ENCODE assay signal across 25 cellular contexts in the genomic region with DNA sequence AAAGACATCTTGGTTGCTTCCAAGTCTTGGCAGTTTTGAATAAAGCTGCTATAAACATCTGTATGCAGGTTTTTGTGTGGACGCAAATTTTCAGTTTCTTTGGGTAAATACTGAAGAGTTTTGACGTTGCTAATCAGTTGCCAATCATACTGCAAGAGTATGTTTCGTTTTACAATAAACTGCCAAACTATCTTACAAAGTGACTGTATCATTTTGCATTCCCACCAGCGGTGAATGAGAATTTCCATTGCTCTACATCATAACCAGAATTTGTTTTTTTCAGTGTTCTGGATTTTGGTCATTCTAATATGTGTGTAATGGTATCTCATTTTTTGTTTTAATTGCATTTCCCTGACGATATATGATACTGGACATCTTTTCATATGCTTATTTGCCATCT.
"Had no signal": no experiment of that assay in that cellular context is flagged by ENCODE, and none has a peak within 500 bp of the region (broad histone marks: within the 10 kb centered on the region; RNA-seq: fewer than 3 reads in every experiment).

No MANE protein-coding gene starts in this region.

- ATAC-seq: body of pancreas, K562, Panc1, Right ventricle myocardium inferior, T-cell had no signal

- H3K27me3 Mint-ChIP-seq: T-cell had no signal

- H3K4me1 Mint-ChIP-seq: activated B cell treated with CpG ODN at 0.5 μM for 24 hours had no signal

- H3K27ac Mint-ChIP-seq: activated B cell treated with CpG ODN at 0.5 μM for 24 hours, T-cell had no signal

- H3K4me3 Mint-ChIP-seq: activated B cell treated with CpG ODN at 0.5 μM for 24 hours, T-cell had no signal

- DNase-seq: activated B cell treated with CpG ODN at 0.5 μM for 24 hours; activated CD4-positive, alpha-beta T cell treated with anti-CD3 and anti-CD28 coated beads for 1 hour; activated CD4-positive, alpha-beta T cell treated with anti-CD3 and anti-CD28 coated beads, Interleukin-2, amount 50 U/mL, for 4 hours; activated CD8-positive, alpha-beta memory T cell treated with anti-CD3 and anti-CD28 coated beads for 24 hours; activated effector memory CD4-positive, alpha-beta T cell treated with Interleukin-2 at 50 U/mL for 16 hours; activated naive CD4-positive, alpha-beta T cell; amniotic stem cell; body of pancreas; central memory CD4-positive, alpha-beta T cell; Karpas-422; NCI-H1105 treated with DMSO at 0.1 percent for 48 hours; NCI-H1436 treated with DMSO at 0.1 percent for 48 hours; NCI-H187; NCI-H2081; NCI-H510A treated with DMSO at 0.1 percent for 48 hours; NCI-H69; NK-92 treated with Interleukin-12 subunit alpha and Interleukin-12 subunit beta, amount 100 ng/mL, for 24 hours; OCI-M1; RPMI8226; T-cell; T-helper 2 cell; T1000 had no signal

- H3K9me3 Mint-ChIP-seq: activated B cell treated with CpG ODN at 0.5 μM for 24 hours, T-cell had no signal
